ENCODE assay signal across 1 cellular context in the genomic region with DNA sequence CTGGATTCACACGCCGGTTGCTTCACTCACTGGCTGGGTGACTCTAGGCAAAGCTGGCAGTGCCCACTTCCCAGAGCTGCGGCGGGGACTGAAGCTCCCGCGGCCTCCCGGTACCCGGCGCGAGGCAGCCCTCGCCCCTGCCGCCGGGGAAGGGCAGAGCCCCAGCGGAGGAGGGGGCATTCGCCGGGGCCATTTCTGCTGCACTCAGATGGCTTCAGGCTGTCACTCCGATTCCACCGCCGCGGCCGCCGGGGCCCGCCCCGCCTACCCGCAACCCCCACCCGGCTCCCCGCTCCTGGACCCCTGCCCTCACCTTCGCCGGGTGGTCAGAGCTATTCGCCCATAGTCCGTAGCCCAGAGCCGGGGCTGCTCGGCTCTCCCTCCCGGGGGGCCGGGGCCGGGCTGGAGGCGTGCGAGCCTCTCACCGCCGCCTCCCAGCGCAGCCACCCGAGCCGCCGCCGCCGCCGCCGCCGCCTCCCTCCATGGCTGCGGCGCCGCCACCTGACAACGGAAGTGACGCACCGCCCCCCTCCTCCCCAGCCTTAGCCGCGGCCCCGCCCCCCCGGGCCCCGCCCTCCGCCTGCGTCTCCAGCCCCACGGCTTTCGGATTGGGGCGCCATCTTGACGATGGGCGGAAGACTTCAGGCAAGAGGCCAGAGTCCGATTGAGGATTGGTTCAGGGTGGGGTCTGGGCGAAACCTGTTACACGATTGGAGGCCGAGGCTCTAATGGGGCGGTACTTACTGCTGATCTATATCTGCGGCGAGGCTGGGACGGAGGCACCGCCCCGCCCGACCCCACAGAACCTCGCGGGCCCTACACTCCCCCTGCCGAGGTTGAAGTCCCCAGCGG.
TF ChIP-seq lines count a peak whose summit lies in the region.

A gene with protein sequence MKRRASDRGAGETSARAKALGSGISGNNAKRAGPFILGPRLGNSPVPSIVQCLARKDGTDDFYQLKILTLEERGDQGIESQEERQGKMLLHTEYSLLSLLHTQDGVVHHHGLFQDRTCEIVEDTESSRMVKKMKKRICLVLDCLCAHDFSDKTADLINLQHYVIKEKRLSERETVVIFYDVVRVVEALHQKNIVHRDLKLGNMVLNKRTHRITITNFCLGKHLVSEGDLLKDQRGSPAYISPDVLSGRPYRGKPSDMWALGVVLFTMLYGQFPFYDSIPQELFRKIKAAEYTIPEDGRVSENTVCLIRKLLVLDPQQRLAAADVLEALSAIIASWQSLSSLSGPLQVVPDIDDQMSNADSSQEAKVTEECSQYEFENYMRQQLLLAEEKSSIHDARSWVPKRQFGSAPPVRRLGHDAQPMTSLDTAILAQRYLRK (minus strand): TSS at position 515 of the 852 bp plus-strand sequence. CDS start 24,592 bp downstream, outside the sequence.

TF ChIP-seq in K562, 482 proteins besides CTCF, POLR2A, EP300 and RAD21 (continued from another document and continues in another):
- TF ChIP-seq, protein P1, sequence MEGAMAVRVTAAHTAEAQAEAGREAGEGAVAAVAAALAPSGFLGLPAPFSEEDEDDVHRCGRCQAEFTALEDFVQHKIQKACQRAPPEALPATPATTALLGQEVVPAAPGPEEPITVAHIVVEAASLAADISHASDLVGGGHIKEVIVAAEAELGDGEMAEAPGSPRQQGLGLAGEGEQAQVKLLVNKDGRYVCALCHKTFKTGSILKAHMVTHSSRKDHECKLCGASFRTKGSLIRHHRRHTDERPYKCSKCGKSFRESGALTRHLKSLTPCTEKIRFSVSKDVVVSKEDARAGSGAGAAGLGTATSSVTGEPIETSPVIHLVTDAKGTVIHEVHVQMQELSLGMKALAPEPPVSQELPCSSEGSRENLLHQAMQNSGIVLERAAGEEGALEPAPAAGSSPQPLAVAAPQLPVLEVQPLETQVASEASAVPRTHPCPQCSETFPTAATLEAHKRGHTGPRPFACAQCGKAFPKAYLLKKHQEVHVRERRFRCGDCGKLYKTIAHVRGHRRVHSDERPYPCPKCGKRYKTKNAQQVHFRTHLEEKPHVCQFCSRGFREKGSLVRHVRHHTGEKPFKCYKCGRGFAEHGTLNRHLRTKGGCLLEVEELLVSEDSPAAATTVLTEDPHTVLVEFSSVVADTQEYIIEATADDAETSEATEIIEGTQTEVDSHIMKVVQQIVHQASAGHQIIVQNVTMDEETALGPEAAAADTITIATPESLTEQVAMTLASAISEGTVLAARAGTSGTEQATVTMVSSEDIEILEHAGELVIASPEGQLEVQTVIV (CRISPR knock-in tag; IDR thresholded peaks at IDR 0.05; ENCODE audit: borderline replicate concordance), result no peak
- TF ChIP-seq, protein P2, sequence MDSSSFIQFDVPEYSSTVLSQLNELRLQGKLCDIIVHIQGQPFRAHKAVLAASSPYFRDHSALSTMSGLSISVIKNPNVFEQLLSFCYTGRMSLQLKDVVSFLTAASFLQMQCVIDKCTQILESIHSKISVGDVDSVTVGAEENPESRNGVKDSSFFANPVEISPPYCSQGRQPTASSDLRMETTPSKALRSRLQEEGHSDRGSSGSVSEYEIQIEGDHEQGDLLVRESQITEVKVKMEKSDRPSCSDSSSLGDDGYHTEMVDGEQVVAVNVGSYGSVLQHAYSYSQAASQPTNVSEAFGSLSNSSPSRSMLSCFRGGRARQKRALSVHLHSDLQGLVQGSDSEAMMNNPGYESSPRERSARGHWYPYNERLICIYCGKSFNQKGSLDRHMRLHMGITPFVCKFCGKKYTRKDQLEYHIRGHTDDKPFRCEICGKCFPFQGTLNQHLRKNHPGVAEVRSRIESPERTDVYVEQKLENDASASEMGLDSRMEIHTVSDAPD (CRISPR knock-in tag; IDR thresholded peaks at IDR 0.05), result no peak
- no peak for TF ChIP-seq PTRF (tag; IDR thresholded peaks at IDR 0.05)
- no peak for TF ChIP-seq FOXJ2 (tag; IDR thresholded peaks at IDR 0.05)
- TF ChIP-seq, protein P3, sequence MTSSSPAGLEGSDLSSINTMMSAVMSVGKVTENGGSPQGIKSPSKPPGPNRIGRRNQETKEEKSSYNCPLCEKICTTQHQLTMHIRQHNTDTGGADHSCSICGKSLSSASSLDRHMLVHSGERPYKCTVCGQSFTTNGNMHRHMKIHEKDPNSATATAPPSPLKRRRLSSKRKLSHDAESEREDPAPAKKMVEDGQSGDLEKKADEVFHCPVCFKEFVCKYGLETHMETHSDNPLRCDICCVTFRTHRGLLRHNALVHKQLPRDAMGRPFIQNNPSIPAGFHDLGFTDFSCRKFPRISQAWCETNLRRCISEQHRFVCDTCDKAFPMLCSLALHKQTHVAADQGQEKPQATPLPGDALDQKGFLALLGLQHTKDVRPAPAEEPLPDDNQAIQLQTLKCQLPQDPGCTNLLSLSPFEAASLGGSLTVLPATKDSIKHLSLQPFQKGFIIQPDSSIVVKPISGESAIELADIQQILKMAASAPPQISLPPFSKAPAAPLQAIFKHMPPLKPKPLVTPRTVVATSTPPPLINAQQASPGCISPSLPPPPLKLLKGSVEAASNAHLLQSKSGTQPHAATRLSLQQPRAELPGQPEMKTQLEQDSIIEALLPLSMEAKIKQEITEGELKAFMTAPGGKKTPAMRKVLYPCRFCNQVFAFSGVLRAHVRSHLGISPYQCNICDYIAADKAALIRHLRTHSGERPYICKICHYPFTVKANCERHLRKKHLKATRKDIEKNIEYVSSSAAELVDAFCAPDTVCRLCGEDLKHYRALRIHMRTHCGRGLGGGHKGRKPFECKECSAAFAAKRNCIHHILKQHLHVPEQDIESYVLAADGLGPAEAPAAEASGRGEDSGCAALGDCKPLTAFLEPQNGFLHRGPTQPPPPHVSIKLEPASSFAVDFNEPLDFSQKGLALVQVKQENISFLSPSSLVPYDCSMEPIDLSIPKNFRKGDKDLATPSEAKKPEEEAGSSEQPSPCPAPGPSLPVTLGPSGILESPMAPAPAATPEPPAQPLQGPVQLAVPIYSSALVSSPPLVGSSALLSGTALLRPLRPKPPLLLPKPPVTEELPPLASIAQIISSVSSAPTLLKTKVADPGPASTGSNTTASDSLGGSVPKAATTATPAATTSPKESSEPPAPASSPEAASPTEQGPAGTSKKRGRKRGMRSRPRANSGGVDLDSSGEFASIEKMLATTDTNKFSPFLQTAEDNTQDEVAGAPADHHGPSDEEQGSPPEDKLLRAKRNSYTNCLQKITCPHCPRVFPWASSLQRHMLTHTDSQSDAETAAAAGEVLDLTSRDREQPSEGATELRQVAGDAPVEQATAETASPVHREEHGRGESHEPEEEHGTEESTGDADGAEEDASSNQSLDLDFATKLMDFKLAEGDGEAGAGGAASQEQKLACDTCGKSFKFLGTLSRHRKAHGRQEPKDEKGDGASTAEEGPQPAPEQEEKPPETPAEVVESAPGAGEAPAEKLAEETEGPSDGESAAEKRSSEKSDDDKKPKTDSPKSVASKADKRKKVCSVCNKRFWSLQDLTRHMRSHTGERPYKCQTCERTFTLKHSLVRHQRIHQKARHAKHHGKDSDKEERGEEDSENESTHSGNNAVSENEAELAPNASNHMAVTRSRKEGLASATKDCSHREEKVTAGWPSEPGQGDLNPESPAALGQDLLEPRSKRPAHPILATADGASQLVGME (CRISPR knock-in tag; IDR thresholded peaks at IDR 0.05), result no peak
- TF ChIP-seq FOXK1 (CRISPR knock-in tag; IDR thresholded peaks at IDR 0.05; ENCODE audit: borderline replicate concordance), result no peak
- no peak for TF ChIP-seq EHMT2 (IDR thresholded peaks at IDR 0.05)
- no peak for TF ChIP-seq FOSL1 (tag; conservative IDR thresholded peaks at IDR 0.05)
- TF ChIP-seq, protein P4, sequence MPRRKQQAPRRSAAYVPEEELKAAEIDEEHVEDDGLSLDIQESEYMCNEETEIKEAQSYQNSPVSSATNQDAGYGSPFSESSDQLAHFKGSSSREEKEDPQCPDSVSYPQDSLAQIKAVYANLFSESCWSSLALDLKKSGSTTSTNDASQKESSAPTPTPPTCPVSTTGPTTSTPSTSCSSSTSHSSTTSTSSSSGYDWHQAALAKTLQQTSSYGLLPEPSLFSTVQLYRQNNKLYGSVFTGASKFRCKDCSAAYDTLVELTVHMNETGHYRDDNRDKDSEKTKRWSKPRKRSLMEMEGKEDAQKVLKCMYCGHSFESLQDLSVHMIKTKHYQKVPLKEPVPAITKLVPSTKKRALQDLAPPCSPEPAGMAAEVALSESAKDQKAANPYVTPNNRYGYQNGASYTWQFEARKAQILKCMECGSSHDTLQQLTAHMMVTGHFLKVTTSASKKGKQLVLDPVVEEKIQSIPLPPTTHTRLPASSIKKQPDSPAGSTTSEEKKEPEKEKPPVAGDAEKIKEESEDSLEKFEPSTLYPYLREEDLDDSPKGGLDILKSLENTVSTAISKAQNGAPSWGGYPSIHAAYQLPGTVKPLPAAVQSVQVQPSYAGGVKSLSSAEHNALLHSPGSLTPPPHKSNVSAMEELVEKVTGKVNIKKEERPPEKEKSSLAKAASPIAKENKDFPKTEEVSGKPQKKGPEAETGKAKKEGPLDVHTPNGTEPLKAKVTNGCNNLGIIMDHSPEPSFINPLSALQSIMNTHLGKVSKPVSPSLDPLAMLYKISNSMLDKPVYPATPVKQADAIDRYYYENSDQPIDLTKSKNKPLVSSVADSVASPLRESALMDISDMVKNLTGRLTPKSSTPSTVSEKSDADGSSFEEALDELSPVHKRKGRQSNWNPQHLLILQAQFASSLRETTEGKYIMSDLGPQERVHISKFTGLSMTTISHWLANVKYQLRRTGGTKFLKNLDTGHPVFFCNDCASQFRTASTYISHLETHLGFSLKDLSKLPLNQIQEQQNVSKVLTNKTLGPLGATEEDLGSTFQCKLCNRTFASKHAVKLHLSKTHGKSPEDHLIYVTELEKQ (CRISPR knock-in tag; IDR thresholded peaks at IDR 0.05), result no peak
- TF ChIP-seq TFAM (CRISPR knock-in tag; conservative IDR thresholded peaks at IDR 0.05), result no peak
- TF ChIP-seq L3MBTL2 (IDR thresholded peaks at IDR 0.05), result no peak
- no peak for TF ChIP-seq MTA2 (IDR thresholded peaks at IDR 0.05; ENCODE audit: low read depth)
- TF ChIP-seq RHOXF2B (CRISPR knock-in tag; conservative IDR thresholded peaks at IDR 0.05), result no peak
- TF ChIP-seq, protein P5, sequence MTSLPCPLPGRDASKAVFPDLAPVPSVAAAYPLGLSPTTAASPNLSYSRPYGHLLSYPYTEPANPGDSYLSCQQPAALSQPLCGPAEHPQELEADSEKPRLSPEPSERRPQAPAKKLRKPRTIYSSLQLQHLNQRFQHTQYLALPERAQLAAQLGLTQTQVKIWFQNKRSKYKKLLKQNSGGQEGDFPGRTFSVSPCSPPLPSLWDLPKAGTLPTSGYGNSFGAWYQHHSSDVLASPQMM (CRISPR knock-in tag; IDR thresholded peaks at IDR 0.05), result no peak
- peak; percentile 97 for TF ChIP-seq GABPA (tag; conservative IDR thresholded peaks at IDR 0.05; ENCODE audit: low read depth)
- TF ChIP-seq SIN3A (IDR thresholded peaks at IDR 0.05; ENCODE audit: borderline replicate concordance in 2 of 2, control insufficient read depth in 1 of 2, low read depth in 2 of 2, low read length in 2 of 2), result peak; percentile 50 to 83; a peak in 2 of 4 replicates
- TF ChIP-seq, protein P6, sequence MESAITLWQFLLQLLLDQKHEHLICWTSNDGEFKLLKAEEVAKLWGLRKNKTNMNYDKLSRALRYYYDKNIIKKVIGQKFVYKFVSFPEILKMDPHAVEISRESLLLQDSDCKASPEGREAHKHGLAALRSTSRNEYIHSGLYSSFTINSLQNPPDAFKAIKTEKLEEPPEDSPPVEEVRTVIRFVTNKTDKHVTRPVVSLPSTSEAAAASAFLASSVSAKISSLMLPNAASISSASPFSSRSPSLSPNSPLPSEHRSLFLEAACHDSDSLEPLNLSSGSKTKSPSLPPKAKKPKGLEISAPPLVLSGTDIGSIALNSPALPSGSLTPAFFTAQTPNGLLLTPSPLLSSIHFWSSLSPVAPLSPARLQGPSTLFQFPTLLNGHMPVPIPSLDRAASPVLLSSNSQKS (CRISPR knock-in tag; IDR thresholded peaks at IDR 0.05), result no peak
- no peak for TF ChIP-seq ZNF24 (IDR thresholded peaks at IDR 0.05)
- TF ChIP-seq, protein P7, sequence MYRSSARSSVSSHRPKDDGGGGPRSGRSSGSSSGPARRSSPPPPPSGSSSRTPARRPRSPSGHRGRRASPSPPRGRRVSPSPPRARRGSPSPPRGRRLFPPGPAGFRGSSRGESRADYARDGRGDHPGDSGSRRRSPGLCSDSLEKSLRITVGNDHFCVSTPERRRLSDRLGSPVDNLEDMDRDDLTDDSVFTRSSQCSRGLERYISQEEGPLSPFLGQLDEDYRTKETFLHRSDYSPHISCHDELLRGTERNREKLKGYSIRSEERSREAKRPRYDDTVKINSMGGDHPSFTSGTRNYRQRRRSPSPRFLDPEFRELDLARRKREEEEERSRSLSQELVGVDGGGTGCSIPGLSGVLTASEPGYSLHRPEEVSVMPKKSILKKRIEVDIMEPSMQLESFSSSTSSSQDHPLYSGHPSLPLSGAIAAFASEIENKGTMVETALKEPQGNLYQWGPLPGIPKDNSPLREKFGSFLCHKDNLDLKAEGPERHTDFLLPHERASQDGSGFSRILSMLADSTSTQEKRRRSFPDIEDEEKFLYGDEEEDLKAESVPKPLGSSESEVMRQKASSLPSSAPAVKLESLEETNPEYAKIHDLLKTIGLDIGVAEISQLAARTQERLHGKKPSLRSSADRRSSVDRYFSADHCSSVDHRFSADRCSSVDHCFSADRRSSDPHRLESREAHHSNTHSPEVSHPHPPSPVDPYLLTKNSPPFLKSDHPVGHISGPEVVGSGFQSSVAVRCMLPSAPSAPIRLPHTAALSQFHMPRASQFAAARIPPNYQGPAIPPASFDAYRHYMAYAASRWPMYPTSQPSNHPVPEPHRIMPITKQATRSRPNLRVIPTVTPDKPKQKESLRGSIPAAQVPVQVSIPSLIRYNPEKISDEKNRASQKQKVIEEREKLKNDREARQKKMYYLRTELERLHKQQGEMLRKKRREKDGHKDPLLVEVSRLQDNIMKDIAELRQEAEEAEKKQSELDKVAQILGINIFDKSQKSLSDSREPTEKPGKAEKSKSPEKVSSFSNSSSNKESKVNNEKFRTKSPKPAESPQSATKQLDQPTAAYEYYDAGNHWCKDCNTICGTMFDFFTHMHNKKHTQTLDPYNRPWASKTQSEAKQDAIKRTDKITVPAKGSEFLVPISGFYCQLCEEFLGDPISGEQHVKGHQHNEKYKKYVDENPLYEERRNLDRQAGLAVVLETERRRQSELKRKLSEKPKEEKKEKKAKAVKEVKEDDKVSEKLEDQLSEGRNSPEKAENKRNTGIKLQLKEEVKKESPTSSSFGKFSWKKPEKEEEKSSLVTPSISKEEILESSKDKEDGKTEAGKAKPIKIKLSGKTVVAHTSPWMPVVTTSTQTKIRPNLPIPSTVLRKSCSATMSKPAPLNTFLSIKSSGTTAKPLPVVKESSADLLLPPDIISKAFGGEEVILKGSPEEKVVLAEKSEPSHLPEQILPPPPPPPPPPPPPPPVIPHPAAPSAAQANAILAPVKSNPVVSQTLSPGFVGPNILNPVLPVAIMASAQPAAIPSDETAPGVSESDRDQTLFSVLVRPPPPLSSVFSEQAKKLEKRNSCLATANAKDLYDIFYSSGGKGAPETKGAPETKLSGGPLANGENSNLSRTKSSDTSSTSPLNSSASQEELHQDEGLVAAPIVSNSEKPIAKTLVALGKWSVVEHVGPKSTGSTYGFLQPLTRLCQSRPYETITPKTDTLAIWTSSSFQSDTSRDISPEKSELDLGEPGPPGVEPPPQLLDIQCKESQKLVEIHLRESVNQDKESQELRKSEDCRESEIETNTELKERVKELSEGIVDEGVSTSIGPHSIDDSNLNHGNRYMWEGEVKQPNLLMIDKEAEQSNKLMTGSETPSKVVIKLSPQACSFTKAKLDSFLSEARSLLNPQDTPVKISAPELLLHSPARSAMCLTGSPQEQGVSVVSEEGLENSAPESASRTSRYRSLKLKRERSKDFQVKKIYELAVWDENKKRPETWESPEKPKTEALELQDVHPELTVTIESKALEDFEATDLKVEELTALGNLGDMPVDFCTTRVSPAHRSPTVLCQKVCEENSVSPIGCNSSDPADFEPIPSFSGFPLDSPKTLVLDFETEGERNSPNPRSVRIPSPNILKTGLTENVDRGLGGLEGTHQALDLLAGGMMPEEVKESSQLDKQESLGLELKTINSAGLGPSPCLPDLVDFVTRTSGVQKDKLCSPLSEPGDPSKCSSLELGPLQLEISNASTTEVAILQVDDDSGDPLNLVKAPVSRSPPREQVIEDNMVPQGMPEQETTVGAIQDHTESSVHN (IDR thresholded peaks at IDR 0.05; ENCODE audit: borderline replicate concordance in 1 of 2, low read depth in 1 of 2), result no peak
